Comparison of ENCODE assay signal across 3 cellular contexts in genomic region chr3:136709775-136710174, GRCh38.
A peak's percentile ranks its signal among the peaks of the same experiment; 100 is the strongest.
TF ChIP-seq lines count a peak whose summit lies in the region.

No MANE protein-coding gene starts in this region.

TF ChIP-seq in HEK293, 187 proteins besides CTCF, POLR2A, EP300 and RAD21:
- peak; percentile 52; the same call in 1 of the 2 replicates for TF ChIP-seq ZNF121 (tag by site-specific recombination; IDR thresholded peaks at IDR 0.05)

TF ChIP-seq in K562, 482 proteins besides CTCF, POLR2A, EP300 and RAD21:
- TF ChIP-seq ZNF121 (CRISPR knock-in tag; conservative IDR thresholded peaks at IDR 0.05), result peak; percentile 69
TF ChIP-seq in K562: peak in this region for 1; not testable (repeated sequence) for 481.

TF ChIP-seq in HepG2, 621 proteins besides CTCF, POLR2A, EP300 and RAD21:
- peak; percentile 38; the same call in 1 of the 2 replicates for TF ChIP-seq ZNF121 (CRISPR knock-in tag; IDR thresholded peaks at IDR 0.05)
TF ChIP-seq in HepG2: peak in this region for 1; not testable (repeated sequence) for 620.
